Comparison of ENCODE assay signal across 8 cellular contexts in the genomic region with DNA sequence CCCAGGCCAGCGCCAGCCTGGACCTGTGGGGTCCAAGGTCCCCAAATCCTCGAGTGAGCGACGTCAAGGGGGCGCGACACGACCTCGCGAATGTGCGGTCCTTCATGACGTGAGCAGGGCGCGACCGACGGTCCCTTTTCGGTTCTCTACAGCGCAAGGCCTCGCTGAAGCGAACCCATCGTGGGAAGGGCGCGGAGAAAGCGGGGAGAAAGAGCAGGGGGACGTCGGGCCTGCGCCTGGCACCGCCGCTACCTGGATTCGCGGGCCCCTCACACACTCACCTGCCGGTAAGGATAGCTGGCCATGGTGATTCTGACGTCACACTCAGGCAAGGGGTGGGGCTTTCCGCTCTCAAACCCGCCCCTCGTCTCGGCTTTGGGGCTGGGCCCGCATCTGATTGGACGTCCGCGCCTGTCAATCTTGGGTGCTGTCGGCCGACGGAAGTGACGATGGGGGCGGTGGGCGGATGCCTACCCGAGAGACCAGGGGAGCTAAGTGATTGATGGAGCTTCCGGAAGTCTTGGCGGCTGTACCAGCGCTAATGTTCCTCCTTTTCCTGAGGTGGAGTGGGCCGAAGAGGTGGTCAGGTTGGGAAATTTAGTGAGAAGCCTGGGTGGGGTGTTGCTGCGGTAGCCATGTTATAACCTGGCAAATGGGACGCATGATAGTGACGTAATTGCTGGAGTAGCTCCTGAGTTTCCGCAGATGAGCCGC. TPM values are rescaled to one million over a fixed set of nuclear protein-coding genes. Genes with fewer than 3 reads are reported as not detected.
DNase-seq lines count a peak whose midpoint lies in the region; ATAC-seq and TF ChIP-seq lines count a peak whose summit lies in the region.

A gene with protein sequence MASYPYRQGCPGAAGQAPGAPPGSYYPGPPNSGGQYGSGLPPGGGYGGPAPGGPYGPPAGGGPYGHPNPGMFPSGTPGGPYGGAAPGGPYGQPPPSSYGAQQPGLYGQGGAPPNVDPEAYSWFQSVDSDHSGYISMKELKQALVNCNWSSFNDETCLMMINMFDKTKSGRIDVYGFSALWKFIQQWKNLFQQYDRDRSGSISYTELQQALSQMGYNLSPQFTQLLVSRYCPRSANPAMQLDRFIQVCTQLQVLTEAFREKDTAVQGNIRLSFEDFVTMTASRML (minus strand): TSS at position 317 of the 714 bp plus-strand sequence. CDS start 12 bp downstream, at position 305.

- intact Hi-C loops in CD8-positive, alpha-beta T cell (cut with DNase I, micrococcal nuclease), result loop anchor here (1.0 to 10.0 kb wide), 15 partner anchors 116 to 1480 kb away; a partner anchor contains a TSS
- intact Hi-C loops in lower lobe of right lung (cut with DNase I), result no loop called here

- no peak for TF ChIP-seq CTCF in CD8-positive, alpha-beta T cell (IDR thresholded peaks at IDR 0.05)
- TF ChIP-seq CTCF in lower lobe of right lung (IDR thresholded peaks at IDR 0.05), result no peak

- H3K36me3 Mint-ChIP-seq in CD8-positive, alpha-beta T cell, result peaks cover 11% of the 10 kb centered on the region

- H3K9me3 Mint-ChIP-seq in CD8-positive, alpha-beta T cell, result no peaks in the 10 kb centered on the region

- peaks cover 40% of the 10 kb centered on the region for H3K4me1 Mint-ChIP-seq in CD8-positive, alpha-beta T cell (ENCODE audit: low read depth)

- H3K27ac Mint-ChIP-seq in CD8-positive, alpha-beta T cell, result peak within 1 kb of the TSS; percentile 100

- no peaks in the 10 kb centered on the region for H3K36me3 ChIP-seq in CD8-positive, alpha-beta T cell (ENCODE audit: insufficient read depth, low read length)
- H3K36me3 ChIP-seq in lower lobe of right lung, result no peaks in the 10 kb centered on the region

- DNase-seq in CD8-positive, alpha-beta T cell, result peak; percentile 99 to 100 (median 99)
- peak; percentile 97 for DNase-seq in HS-5 (ENCODE audit: low read depth)
- peak; percentile 96 for DNase-seq in NK-92 treated with Interleukin-12 subunit alpha and Interleukin-12 subunit beta, amount 100 ng/mL, for 24 hours (lab: John Stamatoyannopoulos, UW)
- peak; percentile 99 for DNase-seq in activated CD8-positive, alpha-beta memory T cell treated with anti-CD3 and anti-CD28 coated beads for 24 hours
- DNase-seq in effector CD4-positive, alpha-beta T cell, result peak; percentile 99
- peak; percentile 99 for DNase-seq in lower lobe of right lung
- DNase-seq in stimulated activated CD4-positive, alpha-beta T cell treated with anti-CD3 and anti-CD28 coated beads, TNF-alpha, amount 100 ng/mL, for 24 hours (ENCODE audit: low read depth in 3 of 3), result peak; percentile 99

- H3K27me3 ChIP-seq in CD8-positive, alpha-beta T cell (ENCODE audit: insufficient read depth, low read length), result no peaks in the 10 kb centered on the region
- H3K27me3 ChIP-seq in lower lobe of right lung (ENCODE audit: low read depth), result no peaks in the 10 kb centered on the region

- peak within 1 kb of the TSS; percentile 100 for H3K4me3 Mint-ChIP-seq in CD8-positive, alpha-beta T cell

- peak within 1 kb of the TSS; percentile 97 for H3K4me3 ChIP-seq in CD8-positive, alpha-beta T cell (ENCODE audit: low read depth, low read length)
- H3K4me3 ChIP-seq in lower lobe of right lung, result peak within 1 kb of the TSS; percentile 88

- peak within 1 kb of the TSS; percentile 99 for H3K27ac ChIP-seq in CD8-positive, alpha-beta T cell (ENCODE audit: low read depth, low read length)
- peak within 1 kb of the TSS; percentile 100 for H3K27ac ChIP-seq in lower lobe of right lung

- no peaks in the 10 kb centered on the region for H3K9me3 ChIP-seq in CD8-positive, alpha-beta T cell (ENCODE audit: low read length)
- H3K9me3 ChIP-seq in lower lobe of right lung, result no peaks in the 10 kb centered on the region

- H3K27me3 Mint-ChIP-seq in CD8-positive, alpha-beta T cell (ENCODE audit: low read depth), result no peaks in the 10 kb centered on the region

- POLR2A ChIA-PET in CD8-positive, alpha-beta T cell (lab: Charles Lee), result interaction anchor here (0.7 to 1.2 kb wide), 5 partner anchors 9 to 750 kb away, joined by 3 to 5 read pairs (median 3); a partner anchor contains a TSS

- ATAC-seq in CD8-positive, alpha-beta T cell, result peak; percentile 91
- peak; percentile 88 for ATAC-seq in GM19467 (IDR thresholded peaks at IDR 0.05; ENCODE audit: unreplicated experiment)
- ATAC-seq in lower lobe of right lung, result peak; percentile 97

- CTCF ChIA-PET in CD8-positive, alpha-beta T cell (lab: Charles Lee), result interaction anchor here (1.0 to 1.8 kb wide), 2 partner anchors 18 to 20 kb away, joined by 3 to 5 read pairs; no protein-coding TSS in a partner anchor

- H3K4me1 ChIP-seq in CD8-positive, alpha-beta T cell (ENCODE audit: insufficient read depth, low read length), result peaks cover 30% of the 10 kb centered on the region
- peaks cover 46% of the 10 kb centered on the region for H3K4me1 ChIP-seq in lower lobe of right lung

RNA-seq across cellular contexts. Expression of the gene that starts here (rescaled TPM):
- total RNA-seq in CD8-positive, alpha-beta T cell, result 10 to 100 TPM; 35.8 to 36.6 TPM
- total RNA-seq in lower lobe of right lung, result 61.6 TPM

Comparison
In these comparisons a context has a peak if more than half of its experiments do, and no peak if none do; other contexts are left out.
1. Peak in every context shown above with its lines: DNase-seq, ATAC-seq, H3K4me3 ChIP-seq and H3K27ac ChIP-seq.